1 cellular context compared by ENCODE assay signal in the genomic region with DNA sequence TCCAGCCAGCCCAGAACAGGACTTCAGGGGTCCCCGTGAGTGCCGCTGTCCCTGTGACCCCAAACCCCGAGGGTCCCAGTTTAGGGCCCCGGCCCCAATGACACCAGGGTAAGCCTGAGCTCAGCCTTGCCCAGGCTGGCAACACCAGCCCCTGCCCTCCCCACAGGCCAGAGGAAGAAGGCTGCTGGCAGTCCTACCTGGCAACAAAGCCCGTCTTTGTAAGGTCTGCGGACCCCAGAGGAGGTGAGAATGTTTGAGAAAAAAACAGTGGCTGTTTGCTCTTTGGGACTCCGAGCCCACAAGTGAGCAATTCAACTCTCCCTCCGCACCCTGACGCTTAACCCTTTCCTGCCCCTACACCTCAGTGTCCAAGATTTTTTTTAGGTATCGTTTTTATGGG.
TF ChIP-seq lines count a peak whose summit lies in the region.

No MANE protein-coding gene starts in this region.

TF ChIP-seq in WTC11, 78 proteins besides CTCF, POLR2A, EP300 and RAD21 (continued from another document):
- TF ChIP-seq CREM (CRISPR knock-in tag; IDR thresholded peaks at IDR 0.05) (no peak), ZNF423 (CRISPR knock-in tag; IDR thresholded peaks at IDR 0.05) (no peak)
- TF ChIP-seq, protein P1, sequence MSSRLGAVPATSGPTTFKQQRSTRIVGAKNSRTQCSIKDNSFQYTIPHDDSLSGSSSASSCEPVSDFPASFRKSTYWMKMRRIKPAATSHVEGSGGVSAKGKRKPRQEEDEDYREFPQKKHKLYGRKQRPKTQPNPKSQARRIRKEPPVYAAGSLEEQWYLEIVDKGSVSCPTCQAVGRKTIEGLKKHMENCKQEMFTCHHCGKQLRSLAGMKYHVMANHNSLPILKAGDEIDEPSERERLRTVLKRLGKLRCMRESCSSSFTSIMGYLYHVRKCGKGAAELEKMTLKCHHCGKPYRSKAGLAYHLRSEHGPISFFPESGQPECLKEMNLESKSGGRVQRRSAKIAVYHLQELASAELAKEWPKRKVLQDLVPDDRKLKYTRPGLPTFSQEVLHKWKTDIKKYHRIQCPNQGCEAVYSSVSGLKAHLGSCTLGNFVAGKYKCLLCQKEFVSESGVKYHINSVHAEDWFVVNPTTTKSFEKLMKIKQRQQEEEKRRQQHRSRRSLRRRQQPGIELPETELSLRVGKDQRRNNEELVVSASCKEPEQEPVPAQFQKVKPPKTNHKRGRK (CRISPR knock-in tag; IDR thresholded peaks at IDR 0.05; ENCODE audit: borderline replicate concordance): no peak
- TF ChIP-seq, protein P2, sequence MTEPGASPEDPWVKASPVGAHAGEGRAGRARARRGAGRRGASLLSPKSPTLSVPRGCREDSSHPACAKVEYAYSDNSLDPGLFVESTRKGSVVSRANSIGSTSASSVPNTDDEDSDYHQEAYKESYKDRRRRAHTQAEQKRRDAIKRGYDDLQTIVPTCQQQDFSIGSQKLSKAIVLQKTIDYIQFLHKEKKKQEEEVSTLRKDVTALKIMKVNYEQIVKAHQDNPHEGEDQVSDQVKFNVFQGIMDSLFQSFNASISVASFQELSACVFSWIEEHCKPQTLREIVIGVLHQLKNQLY (CRISPR knock-in tag; IDR thresholded peaks at IDR 0.05): no peak
